1 cellular context compared by ENCODE assay signal in genomic region chrX:45775462-45775861, GRCh38.
TF ChIP-seq lines count a peak whose summit lies in the region.

No MANE protein-coding gene starts in this region.

TF ChIP-seq in HepG2, 621 proteins besides CTCF, POLR2A, EP300 and RAD21 (continued from another document):
- TF ChIP-seq ARID3A (IDR thresholded peaks at IDR 0.05; ENCODE audit: low read depth, low read length) = no peak
- no peak for TF ChIP-seq GMEB1 (CRISPR knock-in tag; IDR thresholded peaks at IDR 0.05; ENCODE audit: borderline replicate concordance)
- no peak for TF ChIP-seq SRSF1 (optimal IDR thresholded peaks at IDR 0.05; ENCODE audit: low read depth, low read length)
- no peak for TF ChIP-seq ZNF547 (CRISPR knock-in tag; IDR thresholded peaks at IDR 0.05)
- no peak for TF ChIP-seq NFYC (CRISPR knock-in tag; IDR thresholded peaks at IDR 0.05)
- TF ChIP-seq ZNF431 (CRISPR knock-in tag; IDR thresholded peaks at IDR 0.05; ENCODE audit: borderline replicate concordance, low read depth) = no peak
- no peak for TF ChIP-seq ZNF747 (CRISPR knock-in tag; IDR thresholded peaks at IDR 0.05; ENCODE audit: borderline replicate concordance)
- no peak for TF ChIP-seq ATF5 (CRISPR knock-in tag; IDR thresholded peaks at IDR 0.05; ENCODE audit: low read depth)
- TF ChIP-seq, protein P1, sequence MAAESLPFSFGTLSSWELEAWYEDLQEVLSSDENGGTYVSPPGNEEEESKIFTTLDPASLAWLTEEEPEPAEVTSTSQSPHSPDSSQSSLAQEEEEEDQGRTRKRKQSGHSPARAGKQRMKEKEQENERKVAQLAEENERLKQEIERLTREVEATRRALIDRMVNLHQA (CRISPR knock-in tag; IDR thresholded peaks at IDR 0.05) = no peak
- TF ChIP-seq, protein P2, sequence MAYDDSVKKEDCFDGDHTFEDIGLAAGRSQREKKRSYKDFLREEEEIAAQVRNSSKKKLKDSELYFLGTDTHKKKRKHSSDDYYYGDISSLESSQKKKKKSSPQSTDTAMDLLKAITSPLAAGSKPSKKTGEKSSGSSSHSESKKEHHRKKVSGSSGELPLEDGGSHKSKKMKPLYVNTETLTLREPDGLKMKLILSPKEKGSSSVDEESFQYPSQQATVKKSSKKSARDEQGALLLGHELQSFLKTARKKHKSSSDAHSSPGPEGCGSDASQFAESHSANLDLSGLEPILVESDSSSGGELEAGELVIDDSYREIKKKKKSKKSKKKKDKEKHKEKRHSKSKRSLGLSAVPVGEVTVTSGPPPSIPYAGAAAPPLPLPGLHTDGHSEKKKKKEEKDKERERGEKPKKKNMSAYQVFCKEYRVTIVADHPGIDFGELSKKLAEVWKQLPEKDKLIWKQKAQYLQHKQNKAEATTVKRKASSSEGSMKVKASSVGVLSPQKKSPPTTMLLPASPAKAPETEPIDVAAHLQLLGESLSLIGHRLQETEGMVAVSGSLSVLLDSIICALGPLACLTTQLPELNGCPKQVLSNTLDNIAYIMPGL (CRISPR knock-in tag; IDR thresholded peaks at IDR 0.05; ENCODE audit: borderline replicate concordance in 1 of 2, low read depth in 1 of 2) = no peak
- no peak for TF ChIP-seq SPEN (CRISPR knock-in tag; IDR thresholded peaks at IDR 0.05; ENCODE audit: low read depth)
- TF ChIP-seq ZNF687 (CRISPR knock-in tag; IDR thresholded peaks at IDR 0.05) = no peak
